21 cellular contexts compared by ENCODE assay signal in genomic region chr14:71225108-71225507, GRCh38.
DNase-seq lines count a peak whose midpoint lies in the region; ATAC-seq, FAIRE-seq and TF ChIP-seq lines count a peak whose summit lies in the region.
"Had no signal": no experiment of that assay in that cellular context is flagged by ENCODE, and none has a peak within 500 bp of the region (broad histone marks: within the 10 kb centered on the region; RNA-seq: fewer than 3 reads in every experiment).

No MANE protein-coding gene starts in this region.

- no peak overlapping the region for H2AFZ ChIP-seq in H1 (ENCODE audit: low read length)
- H2AFZ ChIP-seq: GM23248 had no signal

- H2BK12ac ChIP-seq in H1 (ENCODE audit: low read depth, low read length) = peak overlapping the region; percentile 50; the same call in 1 of the 2 replicates

- TF ChIP-seq CTCF in H1 (IDR thresholded peaks at IDR 0.05; ENCODE audit: control extremely low read depth in 1 of 3, insufficient read depth in 1 of 3, low read depth in 1 of 3, low read length in 3 of 3) (no peak), fibroblast of the aortic adventitia (IDR thresholded peaks at IDR 0.05; ENCODE audit: insufficient read depth, low read length) (no peak), right atrium auricular region (IDR thresholded peaks at IDR 0.05) (no peak)

- no peak overlapping the region for H3K23ac ChIP-seq in H1 (ENCODE audit: insufficient read length)

- ATAC-seq in sciatic nerve = peak; percentile 33
- no peak for ATAC-seq in GM18873 (IDR thresholded peaks at IDR 0.05; ENCODE audit: low FRiP score, unreplicated experiment)
- ATAC-seq: CD8-positive, alpha-beta T cell; HCT116 had no signal

- H3K56ac ChIP-seq in H1 (replicated peaks; ENCODE audit: insufficient read length, low read depth, low read length) = no peak overlapping the region

- H3K36me3 ChIP-seq in H1 (ENCODE audit: control insufficient read depth in 2 of 4, insufficient read depth in 4 of 4, low read length in 3 of 4) = no peaks in the 10 kb centered on the region
- no peaks in the 10 kb centered on the region for H3K36me3 ChIP-seq in right atrium auricular region
- H3K36me3 ChIP-seq: BLaER1 had no signal

- no peak overlapping the region for H2BK5ac ChIP-seq in H1 (ENCODE audit: low read depth, low read length)

- H3K14ac ChIP-seq in H1 (ENCODE audit: insufficient read length) = no peak overlapping the region

- no peak for TF ChIP-seq RAD21 in H1 (IDR thresholded peaks at IDR 0.05 in 1 of 2, conservative IDR thresholded peaks at IDR 0.05 in 1 of 2; ENCODE audit: low read depth in 2 of 2, low read length in 2 of 2)

- H3K79me1 ChIP-seq in H1 (ENCODE audit: low read depth, low read length) = no peaks in the 10 kb centered on the region

- H2AK5ac ChIP-seq in H1 (ENCODE audit: low read depth, low read length) = no peak overlapping the region

- no peak overlapping the region for H2BK120ac ChIP-seq in H1 (replicated peaks; ENCODE audit: low read depth, low read length)

- intact Hi-C loops in sciatic nerve (cut with DNase I) = no loop called here

- H4K91ac ChIP-seq in H1 (replicated peaks; ENCODE audit: insufficient read length, low read length) = no peak overlapping the region

- H2BK20ac ChIP-seq in H1 (ENCODE audit: low read length) = no peak overlapping the region

- H3K4me1 ChIP-seq in H1 (replicated peaks in 1 of 4; ENCODE audit: control insufficient read depth in 3 of 4, insufficient read depth in 4 of 4, low read length in 3 of 4) (peaks cover 0 to 4% (median under 1%) of the 10 kb centered on the region in 4 experiments; a peak in 2 of 7 replicates), right atrium auricular region (no peaks in the 10 kb centered on the region)
- H3K4me1 ChIP-seq: BLaER1 had no signal

- DNase-seq in HTR-8/SVneo (ENCODE audit: insufficient read length, low spot score) (no peak), H1 (ENCODE audit: low read depth in 1 of 2, low spot score in 2 of 2) (no peak), fibroblast of the aortic adventitia (ENCODE audit: low read depth) (peak; percentile 45), sciatic nerve (ENCODE audit: low spot score) (no peak), right atrium auricular region (ENCODE audit: low spot score) (no peak)
- no peak for DNase-seq in central memory CD4-positive, alpha-beta T cell
- DNase-seq in activated CD4-positive, CD25-positive, alpha-beta regulatory T cell (lab: John Stamatoyannopoulos, UW) = no peak
- DNase-seq: Caco-2; CD4-positive, CD25-positive, alpha-beta regulatory T cell; CD8-positive, alpha-beta T cell; DMS153; DND-41; GM23248; H9 had no signal

- H4K5ac ChIP-seq in H1 (ENCODE audit: insufficient read length, low read depth, low read length) = no peak overlapping the region

- no peaks in the 10 kb centered on the region for H4K20me1 ChIP-seq in H1 (replicated peaks in 1 of 2; ENCODE audit: control insufficient read depth in 1 of 2, insufficient read depth in 2 of 2, low read length in 2 of 2)
- H4K20me1 ChIP-seq: BLaER1 had no signal

- FAIRE-seq in HTR-8/SVneo (lab: Jason Lieb, UNC) = peak; percentile 69
- FAIRE-seq in H1 (lab: Jason Lieb, UNC) = no peak
- FAIRE-seq: G401.6, GM12892, GM19239 had no signal

- H3K27ac ChIP-seq in H1 (ENCODE audit: low read depth, low read length) (no peak overlapping the region), right atrium auricular region (no peak overlapping the region)
- H3K27ac ChIP-seq: BLaER1, C4-2B, GM23248 had no signal

- H4K8ac ChIP-seq in H1 (ENCODE audit: extremely low read depth, insufficient read depth, low read length) = no peak overlapping the region

- H3K4me2 ChIP-seq in H1 (ENCODE audit: insufficient read depth in 1 of 2, low read depth in 2 of 2, low read length in 2 of 2) = no peak overlapping the region
- H3K4me2 ChIP-seq: BLaER1 had no signal

- 84% methylated on average over 2 of the region's 2 CpGs; no CpG with 5 or more reads in 1 of the 2 experiments for WGBS in H1 (ENCODE audit: extremely low coverage in 1 of 2, insufficient coverage in 1 of 2, insufficient read length in 1 of 2, insufficient replicate concordance in 2 of 2, low coverage in 1 of 2, low lambda C conversion rate in 2 of 2, missing lambda C conversion rate in 1 of 2), 2 experiments

- H2BK15ac ChIP-seq in H1 (ENCODE audit: low read length) = no peak overlapping the region

- H3K79me2 ChIP-seq in H1 (ENCODE audit: control insufficient read depth in 1 of 2, insufficient read depth in 2 of 2, low read length in 2 of 2) = no peaks in the 10 kb centered on the region

- H3K23me2 ChIP-seq in H1 (ENCODE audit: low read depth, low read length) = no peaks in the 10 kb centered on the region

- TF ChIP-seq POLR2A in H1 (IDR thresholded peaks at IDR 0.05; ENCODE audit: control extremely low read depth in 1 of 2, low read depth in 2 of 2, low read length in 2 of 2) = no peak

- CTCF ChIA-PET in H1 (lab: Charles Lee; ENCODE audit: partially characterized antibody) = no interaction called here

- H3K4me3 ChIP-seq in H1 (ENCODE audit: extremely low read depth in 1 of 4, insufficient read depth in 2 of 4, low read depth in 3 of 4, low read length in 4 of 4) (no peak overlapping the region), fibroblast of the aortic adventitia (ENCODE audit: low read depth, low read length) (no peak overlapping the region), right atrium auricular region (no peak overlapping the region)
- H3K4me3 ChIP-seq: BLaER1, GM23248 had no signal

- no peak overlapping the region for H3K9ac ChIP-seq in H1 (replicated peaks in 1 of 4; ENCODE audit: extremely low read depth in 1 of 4, low read depth in 3 of 4, low read length in 3 of 4)
- H3K9ac ChIP-seq: BLaER1, GM23248 had no signal

- POLR2A ChIA-PET in H1 (lab: Charles Lee; ENCODE audit: partially characterized antibody) = no interaction called here

- peaks cover 0 to 2% of the 10 kb centered on the region in 2 experiments; a peak in 1 of 4 replicates for H3K9me3 ChIP-seq in H1 (ENCODE audit: insufficient read depth in 2 of 2, low read depth in 1 of 2, low read length in 1 of 2)
- no peaks in the 10 kb centered on the region for H3K9me3 ChIP-seq in right atrium auricular region
- H3K9me3 ChIP-seq: BLaER1, Caco-2 had no signal

- no peak overlapping the region for H3K4ac ChIP-seq in H1 (replicated peaks; ENCODE audit: insufficient read length, low read depth, low read length)

- no peak overlapping the region for H3K18ac ChIP-seq in H1 (ENCODE audit: extremely low read depth, low read length)

- H3K27me3 ChIP-seq in H1 (replicated peaks in 1 of 4; ENCODE audit: control insufficient read depth in 3 of 4, extremely low read depth in 1 of 4, insufficient read depth in 3 of 4, low read length in 3 of 4) = no peaks in the 10 kb centered on the region
- H3K27me3 ChIP-seq in right atrium auricular region = no peaks in the 10 kb centered on the region
- H3K27me3 ChIP-seq: BLaER1 had no signal

- TF ChIP-seq EP300 in H1 (IDR thresholded peaks at IDR 0.05; ENCODE audit: borderline replicate concordance in 1 of 2, low read depth in 2 of 2, low read length in 2 of 2) = no peak

TF ChIP-seq in H1, 55 proteins besides CTCF, POLR2A, EP300 and RAD21:
- TF ChIP-seq CEBPB (IDR thresholded peaks at IDR 0.05; ENCODE audit: low read depth, low read length) = no peak
- no peak for TF ChIP-seq SIRT6 (IDR thresholded peaks at IDR 0.05; ENCODE audit: low read length)
- TF ChIP-seq RFX5 (IDR thresholded peaks at IDR 0.05; ENCODE audit: borderline replicate concordance, low read depth, low read length) = no peak
- TF ChIP-seq, protein P1, sequence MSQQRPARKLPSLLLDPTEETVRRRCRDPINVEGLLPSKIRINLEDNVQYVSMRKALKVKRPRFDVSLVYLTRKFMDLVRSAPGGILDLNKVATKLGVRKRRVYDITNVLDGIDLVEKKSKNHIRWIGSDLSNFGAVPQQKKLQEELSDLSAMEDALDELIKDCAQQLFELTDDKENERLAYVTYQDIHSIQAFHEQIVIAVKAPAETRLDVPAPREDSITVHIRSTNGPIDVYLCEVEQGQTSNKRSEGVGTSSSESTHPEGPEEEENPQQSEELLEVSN (IDR thresholded peaks at IDR 0.05) = no peak
- TF ChIP-seq NRF1 (IDR thresholded peaks at IDR 0.05; ENCODE audit: low read depth, low read length) = no peak
- no peak for TF ChIP-seq POLR2AphosphoS5 (IDR thresholded peaks at IDR 0.05; ENCODE audit: low read depth, low read length)
- TF ChIP-seq GABPA (IDR thresholded peaks at IDR 0.05; ENCODE audit: borderline replicate concordance, insufficient read depth, low read length) = no peak
- no peak for TF ChIP-seq CBX5 (IDR thresholded peaks at IDR 0.05; ENCODE audit: low read depth, low read length)
- TF ChIP-seq, protein P2, sequence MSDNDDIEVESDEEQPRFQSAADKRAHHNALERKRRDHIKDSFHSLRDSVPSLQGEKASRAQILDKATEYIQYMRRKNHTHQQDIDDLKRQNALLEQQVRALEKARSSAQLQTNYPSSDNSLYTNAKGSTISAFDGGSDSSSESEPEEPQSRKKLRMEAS (IDR thresholded peaks at IDR 0.05) = no peak
- no peak for TF ChIP-seq GTF2F1 (IDR thresholded peaks at IDR 0.05; ENCODE audit: borderline replicate concordance, low read depth, low read length)
- no peak for TF ChIP-seq BACH1 (IDR thresholded peaks at IDR 0.05; ENCODE audit: low read length)
- TF ChIP-seq BRCA1 (IDR thresholded peaks at IDR 0.05; ENCODE audit: low read depth, low read length) = no peak
- no peak for TF ChIP-seq CHD2 (IDR thresholded peaks at IDR 0.05; ENCODE audit: low read length)
- TF ChIP-seq HDAC2 (IDR thresholded peaks at IDR 0.05; ENCODE audit: borderline replicate concordance in 1 of 2, low read depth in 2 of 2, low read length in 2 of 2) = no peak
- no peak for TF ChIP-seq SIN3A (conservative IDR thresholded peaks at IDR 0.05 in 1 of 2, IDR thresholded peaks at IDR 0.05 in 1 of 2; ENCODE audit: low read depth in 1 of 2, low read length in 2 of 2)
